Comparison of ENCODE assay signal across 1 cellular context in genomic region chr12:54439521-54440255, GRCh38.
TF ChIP-seq lines count a peak whose summit lies in the region.

No MANE protein-coding gene starts in this region.

TF ChIP-seq in endothelial cell of umbilical vein, 7 proteins besides CTCF, POLR2A, EP300 and RAD21:
- no peak for TF ChIP-seq JUN (IDR thresholded peaks at IDR 0.05; ENCODE audit: borderline replicate concordance, insufficient read depth, insufficient read length, low read depth)
- TF ChIP-seq MYC (IDR thresholded peaks at IDR 0.05; ENCODE audit: low read depth, low read length), result no peak
- TF ChIP-seq EZH2 (IDR thresholded peaks at IDR 0.05; ENCODE audit: borderline replicate concordance, low read depth, low read length, severe bottlenecking), result no peak
- no peak for TF ChIP-seq FOS (IDR thresholded peaks at IDR 0.05; ENCODE audit: borderline replicate concordance, insufficient read depth, low read length)
- TF ChIP-seq GATA2 (IDR thresholded peaks at IDR 0.05; ENCODE audit: insufficient read depth, insufficient read length, low read depth, low read length), result no peak
- no peak for TF ChIP-seq POLR2AphosphoS5 (IDR thresholded peaks at IDR 0.05; ENCODE audit: insufficient read depth, low read depth, low read length)
- TF ChIP-seq MAX (IDR thresholded peaks at IDR 0.05; ENCODE audit: insufficient read depth, insufficient read length), result no peak
